In genomic region chr2:205731521-205731965, GRCh38 we compare ENCODE assay signal across 12 cellular contexts. TPM values are rescaled to one million over a fixed set of nuclear protein-coding genes. Genes with fewer than 3 reads are reported as not detected.
DNase-seq lines count a peak whose midpoint lies in the region; ATAC-seq and TF ChIP-seq lines count a peak whose summit lies in the region.
"Had no signal": no experiment of that assay in that cellular context is flagged by ENCODE, and none has a peak within 500 bp of the region (broad histone marks: within the 10 kb centered on the region; RNA-seq: fewer than 3 reads in every experiment).

No MANE protein-coding gene starts in this region.

- ATAC-seq in GM21717 (IDR thresholded peaks at IDR 0.05; ENCODE audit: unreplicated experiment) (peak; percentile 92), left lung (peak; percentile 46)

- H3K4me1 Mint-ChIP-seq in activated CD4-positive, alpha-beta T cell treated with anti-CD3 and anti-CD28 coated beads, Interleukin-2, amount 10 ng/mL, durations not matched to agents 24 days and 14 days = no peaks in the 10 kb centered on the region

- H3K4me3 ChIP-seq in left lung = no peak overlapping the region
- H3K4me3 ChIP-seq: PC-9 had no signal

- H3K27ac Mint-ChIP-seq in activated CD4-positive, alpha-beta T cell treated with anti-CD3 and anti-CD28 coated beads, Interleukin-2, amount 10 ng/mL, durations not matched to agents 24 days and 14 days = no peak overlapping the region
- H3K27ac Mint-ChIP-seq: memory B cell had no signal

- DNase-seq in AG20443 (ENCODE audit: low spot score) (peak; percentile 78), T1000 (lab: John Stamatoyannopoulos, UW) (peak; percentile 71), left lung (no peak), HT-29 (ENCODE audit: low spot score) (no peak), NCI-H748 (lab: John Stamatoyannopoulos, UW; ENCODE audit: unreplicated experiment) (no peak)
- no peak for DNase-seq in activated CD4-positive, alpha-beta T cell treated with anti-CD3 and anti-CD28 coated beads for 1 hour
- no peak for DNase-seq in activated CD4-positive, alpha-beta T cell treated with anti-CD3 and anti-CD28 coated beads, Interleukin-2, amount 10 ng/mL, durations not matched to agents 24 days and 14 days
- DNase-seq: activated CD4-positive, alpha-beta T cell treated with anti-CD3 and anti-CD28 coated beads, Interleukin-2, amount 50 U/mL, for 48 hours; PC-9; stimulated activated CD4-positive, alpha-beta T cell treated with anti-CD3 and anti-CD28 coated beads, Interleukin-4, amount 100 ng/mL, for 1 hour had no signal

- peaks cover 0 to 61% of the 10 kb centered on the region in 2 donors for H3K36me3 ChIP-seq in left lung

- no peaks in the 10 kb centered on the region for H3K27me3 Mint-ChIP-seq in activated CD4-positive, alpha-beta T cell treated with anti-CD3 and anti-CD28 coated beads, Interleukin-2, amount 10 ng/mL, durations not matched to agents 24 days and 14 days

- no peaks in the 10 kb centered on the region for H3K9me3 Mint-ChIP-seq in activated CD4-positive, alpha-beta T cell treated with anti-CD3 and anti-CD28 coated beads, Interleukin-2, amount 10 ng/mL, durations not matched to agents 24 days and 14 days
- H3K9me3 Mint-ChIP-seq: memory B cell had no signal

- no peak overlapping the region for H3K27ac ChIP-seq in left lung
- H3K27ac ChIP-seq: PC-9 had no signal

- no peak overlapping the region for H3K4me3 Mint-ChIP-seq in activated CD4-positive, alpha-beta T cell treated with anti-CD3 and anti-CD28 coated beads, Interleukin-2, amount 10 ng/mL, durations not matched to agents 24 days and 14 days
- H3K4me3 Mint-ChIP-seq: memory B cell had no signal

- no peak for TF ChIP-seq CTCF in left lung (IDR thresholded peaks at IDR 0.05)

- H3K4me1 ChIP-seq in left lung = peaks cover 0 to 6% of the 10 kb centered on the region in 2 donors

- no peaks in the 10 kb centered on the region for H3K9me3 ChIP-seq in left lung

- no peaks in the 10 kb centered on the region for H3K27me3 ChIP-seq in left lung

- peaks cover 18% of the 10 kb centered on the region for H3K36me3 Mint-ChIP-seq in activated CD4-positive, alpha-beta T cell treated with anti-CD3 and anti-CD28 coated beads, Interleukin-2, amount 10 ng/mL, durations not matched to agents 24 days and 14 days (ENCODE audit: low read depth)
- H3K36me3 Mint-ChIP-seq: memory B cell had no signal

- intact Hi-C loops in left lung (cut with DNase I) = no loop called here
- intact Hi-C loops in activated CD4-positive, alpha-beta T cell treated with anti-CD3 and anti-CD28 coated beads, Interleukin-2, amount 10 ng/mL, durations not matched to agents 24 days and 14 days (cut with micrococcal nuclease) = no loop called here

RNA-seq across cellular contexts. Expression of gene NRP2, which starts 49.2 kb away (rescaled TPM):
- total RNA-seq in left lung = 100 to 1,000 TPM in 1 of 2 donors, 10 to 100 TPM in 1; 75.7 to 122 TPM
- total RNA-seq in HT-29 (2014; rRNA removed; shearing (Covaris generic)) = 1.1 and 1.2 TPM in 2 replicates
- 61.0 and 64.4 TPM in 2 replicates for total RNA-seq in activated CD4-positive, alpha-beta T cell treated with anti-CD3 and anti-CD28 coated beads, Interleukin-2, amount 10 ng/mL, durations not matched to agents 24 days and 14 days

Comparison
In these comparisons a context has a peak if more than half of its experiments do, and no peak if none do; other contexts are left out.
1. DNase-seq: peak in AG20443 (single experiment) and T1000 (single experiment); none in left lung (0 of 2), activated CD4-positive, alpha-beta T cell treated with anti-CD3 and anti-CD28 coated beads for 1 hour (single experiment), HT-29 (single experiment), NCI-H748 (single experiment) and activated CD4-positive, alpha-beta T cell treated with anti-CD3 and anti-CD28 coated beads, Interleukin-2, amount 10 ng/mL, durations not matched to agents 24 days and 14 days (single experiment).
2. RNA of gene NRP2, which starts 49.2 kb away (total RNA-seq): 75.7 to 122 TPM in left lung and 61.0 to 64.4 TPM in activated CD4-positive, alpha-beta T cell treated with anti-CD3 and anti-CD28 coated beads, Interleukin-2, amount 10 ng/mL, durations not matched to agents 24 days and 14 days; 1.1 to 1.2 TPM in HT-29; every median in the first group is over 10 times any median in the second.